ENCODE assay signal across 26 cellular contexts in the genomic region with DNA sequence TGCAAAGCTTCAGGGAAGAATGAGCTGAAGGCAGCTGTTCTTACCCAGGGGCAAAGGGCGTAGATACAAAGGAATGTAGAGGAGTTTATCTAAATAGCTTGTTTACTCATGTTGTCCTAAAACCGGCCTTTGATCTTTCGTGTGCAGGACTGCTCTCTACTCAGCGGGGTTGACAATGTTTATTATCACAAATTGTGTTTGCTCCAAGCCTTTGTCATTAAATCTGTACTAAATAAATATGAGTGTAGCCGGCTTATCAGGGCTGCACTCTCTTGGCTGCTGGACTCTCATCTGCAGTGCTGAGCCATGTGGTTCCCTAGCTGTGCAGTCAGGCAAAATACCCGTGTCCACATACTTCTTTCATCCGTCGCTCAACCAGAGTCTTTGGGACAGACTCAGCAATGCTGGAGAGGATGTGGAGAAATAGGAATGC.
"Had no signal": no experiment of that assay in that cellular context is flagged by ENCODE, and none has a peak within 500 bp of the region (broad histone marks: within the 10 kb centered on the region; RNA-seq: fewer than 3 reads in every experiment).

No MANE protein-coding gene starts in this region.

- DNase-seq: activated CD4-positive, alpha-beta T cell treated with anti-CD3 and anti-CD28 coated beads for 4 hours; activated CD4-positive, alpha-beta T cell treated with anti-CD3 and anti-CD28 coated beads, Interleukin-2, amount 50 U/mL, for 4 hours; activated CD8-positive, alpha-beta memory T cell treated with anti-CD3 and anti-CD28 coated beads, Interleukin-2, amount 50 U/mL, for 48 hours; activated CD8-positive, alpha-beta T cell treated with anti-CD3 and anti-CD28 coated beads, Interleukin-2, amount 10 ng/mL, durations not matched to agents 7 days and 5 days; activated T-cell treated with anti-CD3 and anti-CD28 coated beads, Interleukin-2, amount 50 U/mL, for 1 hour; amygdala; caudate nucleus; MG63; MV-4-11; NCI-H1092 treated with DMSO at 0.1 percent for 48 hours; NCI-H1417 treated with DMSO at 0.1 percent for 48 hours; NCI-H1694; NCI-H2029; NCI-H2107; NCI-H345; NCI-H510A; NCI-H69; NK-92 treated with Interleukin-12 subunit alpha and Interleukin-12 subunit beta, amount 100 ng/mL, for 24 hours; SHP77; SW 1271 had no signal

- ATAC-seq: activated CD4-positive, CD25-positive, alpha-beta regulatory T cell treated with anti-CD3 and anti-CD28 coated beads, Interleukin-2, amount 50 U/mL, for 24 hours; activated CD8-positive, alpha-beta T cell treated with anti-CD3 and anti-CD28 coated beads, Interleukin-2, amount 10 ng/mL, durations not matched to agents 7 days and 5 days; activated naive CD4-positive, alpha-beta T cell treated with anti-CD3 and anti-CD28 coated beads, Interleukin-2, amount 50 U/mL, for 72 hours; SK-N-SH treated with all-trans-retinoic acid at 6 μM for 48 hours had no signal

- H3K36me3 ChIP-seq: MG63, SJSA1 had no signal

- H3K4me3 ChIP-seq: MG63, SJSA1 had no signal

- H3K9me3 Mint-ChIP-seq: T-helper 1 cell treated with Interleukin-12 subunit alpha and Interleukin-12 subunit beta and Interleukin-4 antibody, amounts not matched to agents 30 μg/mL and 1 μg/mL, for 36 hours had no signal

- H3K4me3 Mint-ChIP-seq: activated CD8-positive, alpha-beta T cell treated with anti-CD3 and anti-CD28 coated beads, Interleukin-2, amount 10 ng/mL, durations not matched to agents 7 days and 5 days; T-helper 1 cell treated with Interleukin-12 subunit alpha and Interleukin-12 subunit beta and Interleukin-4 antibody, amounts not matched to agents 30 μg/mL and 1 μg/mL, for 36 hours had no signal

- H3K27ac ChIP-seq: KMS-11, SJSA1 had no signal

- H3K9me3 ChIP-seq: MG63, SJSA1 had no signal

- H3K27ac Mint-ChIP-seq: activated CD8-positive, alpha-beta T cell treated with anti-CD3 and anti-CD28 coated beads, Interleukin-2, amount 10 ng/mL, durations not matched to agents 7 days and 5 days; activated naive CD4-positive, alpha-beta T cell treated with anti-CD3 and anti-CD28 coated beads, Interleukin-2, amount 50 U/mL, for 72 hours; T-helper 1 cell treated with Interleukin-12 subunit alpha and Interleukin-12 subunit beta and Interleukin-4 antibody, amounts not matched to agents 30 μg/mL and 1 μg/mL, for 36 hours had no signal

- H3K36me3 Mint-ChIP-seq: activated naive CD4-positive, alpha-beta T cell treated with anti-CD3 and anti-CD28 coated beads, Interleukin-2, amount 50 U/mL, for 72 hours had no signal

- H3K4me1 ChIP-seq: SJSA1 had no signal

- H3K27me3 ChIP-seq: SJSA1 had no signal

- H3K9ac ChIP-seq: KMS-11 had no signal
